In genomic region chr17:42720996-42721583, GRCh38 we compare ENCODE assay signal across 10 cellular contexts. TPM values are rescaled to one million over a fixed set of nuclear protein-coding genes. Genes with fewer than 3 reads are reported as not detected.
DNase-seq lines count a peak whose midpoint lies in the region; ATAC-seq, FAIRE-seq and TF ChIP-seq lines count a peak whose summit lies in the region.
"Had no signal": no experiment of that assay in that cellular context is flagged by ENCODE, and none has a peak within 500 bp of the region (broad histone marks: within the 10 kb centered on the region; RNA-seq: fewer than 3 reads in every experiment).

No MANE protein-coding gene starts in this region.

- H3K27me3 Mint-ChIP-seq in CD4-positive, alpha-beta T cell: no peaks in the 10 kb centered on the region

- H3K4me1 ChIP-seq in osteoblast (ENCODE audit: insufficient read depth, low read length): no peaks in the 10 kb centered on the region
- H3K4me1 ChIP-seq: SJSA1 had no signal

- H3K27me3 ChIP-seq in CD4-positive, alpha-beta T cell (ENCODE audit: control insufficient read depth, insufficient read depth, low read length): no peaks in the 10 kb centered on the region
- H3K27me3 ChIP-seq in WERI-Rb-1 (ENCODE audit: insufficient read depth, low read depth, severe bottlenecking) (no peaks in the 10 kb centered on the region), osteoblast (ENCODE audit: insufficient read depth, low read length) (no peaks in the 10 kb centered on the region)
- H3K27me3 ChIP-seq: SJSA1 had no signal

- CTCF ChIA-PET in CD4-positive, alpha-beta T cell (lab: Charles Lee): interaction anchor here (0.7 to 1.0 kb wide), 2 partner anchors 43 to 51 kb away, joined by 3 read pairs; no protein-coding TSS in a partner anchor

- FAIRE-seq in GM19239 (lab: Jason Lieb, UNC): peak; percentile 87

- H3K27ac Mint-ChIP-seq in CD4-positive, alpha-beta T cell: no peak overlapping the region

- H3K4me3 ChIP-seq in WERI-Rb-1 (ENCODE audit: low read depth, low read length) (no peak overlapping the region), foreskin fibroblast (ENCODE audit: low read depth in 1 of 2, low read length in 2 of 2) (no peak overlapping the region), osteoblast (ENCODE audit: insufficient read depth, low read length) (no peak overlapping the region)
- H3K4me3 ChIP-seq: SJSA1, skin epidermis had no signal

- no peak overlapping the region for H3K4me3 Mint-ChIP-seq in CD4-positive, alpha-beta T cell

- no peak overlapping the region for H3K27ac ChIP-seq in CD4-positive, alpha-beta T cell (ENCODE audit: low read depth, low read length)
- H3K27ac ChIP-seq in WERI-Rb-1 (no peak overlapping the region), osteoblast (ENCODE audit: low read depth, low read length) (no peak overlapping the region)
- H3K27ac ChIP-seq: SJSA1, skin epidermis had no signal

- H3K9me3 Mint-ChIP-seq in CD4-positive, alpha-beta T cell: no peaks in the 10 kb centered on the region

- peak; percentile 75 for TF ChIP-seq CTCF in CD4-positive, alpha-beta T cell (IDR thresholded peaks at IDR 0.05)
- TF ChIP-seq CTCF in WERI-Rb-1 (IDR thresholded peaks at IDR 0.05; ENCODE audit: low read depth, low read length): peak; percentile 59; the same call in 1 of the 2 replicates
- TF ChIP-seq CTCF in foreskin fibroblast (IDR thresholded peaks at IDR 0.05; ENCODE audit: low read depth, low read length): peak; percentile 58
- TF ChIP-seq CTCF in osteoblast (IDR thresholded peaks at IDR 0.05; ENCODE audit: extremely low read depth, low read depth, low read length): peak; percentile 74

- H3K36me3 ChIP-seq in WERI-Rb-1 (peaks cover 91% of the 10 kb centered on the region), osteoblast (ENCODE audit: insufficient read depth, low read length) (peaks cover 69% of the 10 kb centered on the region)

- peaks cover 4% of the 10 kb centered on the region for H4K20me1 ChIP-seq in osteoblast (ENCODE audit: insufficient read depth, low read length)

- H3K9me3 ChIP-seq in CD4-positive, alpha-beta T cell (ENCODE audit: control insufficient read depth, low read length): no peaks in the 10 kb centered on the region
- H3K9me3 ChIP-seq in WERI-Rb-1 (ENCODE audit: severe bottlenecking) (no peaks in the 10 kb centered on the region), osteoblast (ENCODE audit: low read depth, low read length) (no peaks in the 10 kb centered on the region)
- H3K9me3 ChIP-seq: SJSA1 had no signal

- no peak overlapping the region for H3K4me2 ChIP-seq in osteoblast (ENCODE audit: insufficient read depth, low read length)

- H3K4me1 Mint-ChIP-seq in CD4-positive, alpha-beta T cell (ENCODE audit: low read depth): no peaks in the 10 kb centered on the region

- POLR2A ChIA-PET in CD4-positive, alpha-beta T cell (lab: Charles Lee): no interaction called here

- intact Hi-C loops in CD4-positive, alpha-beta T cell (cut with DNase I, micrococcal nuclease): loop anchor here (1.0 to 10.0 kb wide), 4 partner anchors 42 to 474 kb away; partner anchors contain the start of gene BECN1 (in 1 of the 2)

- peaks cover 76% of the 10 kb centered on the region for H3K36me3 Mint-ChIP-seq in CD4-positive, alpha-beta T cell (ENCODE audit: low read depth)

- no peak overlapping the region for H2AFZ ChIP-seq in osteoblast (ENCODE audit: low read length)

- peak in 5 of 10 experiments; percentile 2 to 27 (median 7) for DNase-seq in CD4-positive, alpha-beta T cell
- peak; percentile 43 for DNase-seq in GM19239 (ENCODE audit: insufficient read length, low spot score)
- peak; percentile 45 for DNase-seq in NCI-H2171 (lab: John Stamatoyannopoulos, UW)
- peak; percentile 47 for DNase-seq in WERI-Rb-1
- DNase-seq in foreskin fibroblast: peak; percentile 37 to 73
- peak; percentile 88 for DNase-seq in osteoblast (ENCODE audit: insufficient read length, low spot score, missing footprints)

- ATAC-seq in CD4-positive, alpha-beta T cell (ENCODE audit: poor library complexity): peak; percentile 94
- ATAC-seq in HG03135 (IDR thresholded peaks at IDR 0.05; ENCODE audit: unreplicated experiment): no peak
- no peak for ATAC-seq in GM18861 (IDR thresholded peaks at IDR 0.05; ENCODE audit: unreplicated experiment)

- H3K79me2 ChIP-seq in osteoblast (ENCODE audit: insufficient read depth, low read length): no peaks in the 10 kb centered on the region

RNA-seq across cellular contexts. Expression of gene EZH1, which starts 23.8 kb away (rescaled TPM):
- total RNA-seq in CD4-positive, alpha-beta T cell: 10 to 100 TPM; 73.3 to 76.1 TPM
- total RNA-seq in osteoblast: 30.8 and 31.8 TPM in 2 replicates

RNA-seq across cellular contexts. Expression of gene CNTNAP1, which starts 38.8 kb away (rescaled TPM):
- 1 to 10 TPM; 4.4 to 4.5 TPM for total RNA-seq in CD4-positive, alpha-beta T cell
- 18.6 and 19.2 TPM in 2 replicates for total RNA-seq in osteoblast

RNA-seq across cellular contexts. Expression of gene CCR10, which starts 39.4 kb away (rescaled TPM):
- 1 to 10 TPM; 1.5 to 2.4 TPM for total RNA-seq in CD4-positive, alpha-beta T cell
- 0.59 and 2.2 TPM in 2 replicates for total RNA-seq in osteoblast
- total RNA-seq: SJSA1 had no signal

RNA-seq across cellular contexts. Expression of gene RAMP2, which starts 39.9 kb away (rescaled TPM):
- not detected for total RNA-seq in CD4-positive, alpha-beta T cell
- not detected in 2 replicates for total RNA-seq in osteoblast
- total RNA-seq: SJSA1 had no signal

RNA-seq across cellular contexts. Expression of gene PLEKHH3, which starts 44.3 kb away (rescaled TPM):
- total RNA-seq in CD4-positive, alpha-beta T cell: 1 to 10 TPM in 1 of 2 experiments, under 1 TPM in 1; 0.60 to 1.1 TPM
- total RNA-seq in osteoblast: 14.7 and 19.9 TPM in 2 replicates
